ENCODE assay signal across 8 cellular contexts in genomic region chr20:22339091-22339881, GRCh38.
A peak's percentile ranks its signal among the peaks of the same experiment; 100 is the strongest.
DNase-seq lines count a peak whose midpoint lies in the region; ATAC-seq and TF ChIP-seq lines count a peak whose summit lies in the region.

No MANE protein-coding gene starts in this region.

- WGBS in right lobe of liver (ENCODE audit: insufficient coverage, low coverage, low lambda C conversion rate, missing lambda C conversion rate), result 25% methylated on average over 12 of the region's 12 CpGs

- H3K9me3 ChIP-seq in MG63 (no peaks in the 10 kb centered on the region), PC-9 (ENCODE audit: insufficient read depth, low read depth) (no peaks in the 10 kb centered on the region), right lobe of liver (no peaks in the 10 kb centered on the region)

- BruUV-seq in PC-9 (replicated peaks; lab: Mats Ljungman, UMichigan), result no TSS peak

- H3K36me3 Mint-ChIP-seq in chondrocyte (ENCODE audit: low read depth) (no peaks in the 10 kb centered on the region), type B pancreatic cell (no peaks in the 10 kb centered on the region)
- H3K36me3 Mint-ChIP-seq in activated T-helper 1 cell treated with anti-CD3 and anti-CD28 coated beads, Interleukin-12 subunit alpha, Interleukin-12 subunit beta, Interleukin-2, Interleukin-4 antibody, amounts not matched to agents 30 ng/mL and 10 ng/mL and 1 ng/mL, durations not matched to agents 14 hours and 24 hours and 36 hours (ENCODE audit: low read depth), result no peaks in the 10 kb centered on the region

- CTCF ChIA-PET in PC-9 (lab: Charles Lee), result interaction anchor here (0.6 to 1.5 kb wide), 4 partner anchors 40 to 346 kb away, joined by 4 to 5 read pairs (median 5); no protein-coding TSS in a partner anchor

- no peak overlapping the region for H3K27ac ChIP-seq in PC-9
- no peak overlapping the region for H3K27ac ChIP-seq in right lobe of liver

- TF ChIP-seq CTCF in GM10266 (IDR thresholded peaks at IDR 0.05; ENCODE audit: control insufficient read depth, insufficient read depth, low read depth, missing control alignments) (peak; percentile 75), PC-9 (conservative IDR thresholded peaks at IDR 0.05) (peak; percentile 94), chondrocyte (IDR thresholded peaks at IDR 0.05) (peak; percentile 93), right lobe of liver (IDR thresholded peaks at IDR 0.05) (peak; percentile 70 to 91 (median 73)), type B pancreatic cell (conservative IDR thresholded peaks at IDR 0.05) (peak; percentile 92)

- H3K36me3 ChIP-seq in MG63, result no peaks in the 10 kb centered on the region
- H3K36me3 ChIP-seq in PC-9 (ENCODE audit: low read depth), result no peaks in the 10 kb centered on the region
- H3K36me3 ChIP-seq in right lobe of liver, result no peaks in the 10 kb centered on the region

- no peak overlapping the region for H3K4me2 ChIP-seq in PC-9

- H3K9me2 ChIP-seq in PC-9 (ENCODE audit: insufficient read depth), result no peaks in the 10 kb centered on the region

- peaks cover 3% of the 10 kb centered on the region for H3K4me1 Mint-ChIP-seq in chondrocyte (ENCODE audit: low read depth)
- peaks cover 6% of the 10 kb centered on the region for H3K4me1 Mint-ChIP-seq in type B pancreatic cell (ENCODE audit: unreplicated experiment)
- H3K4me1 Mint-ChIP-seq in activated T-helper 1 cell treated with anti-CD3 and anti-CD28 coated beads, Interleukin-12 subunit alpha, Interleukin-12 subunit beta, Interleukin-2, Interleukin-4 antibody, amounts not matched to agents 30 ng/mL and 10 ng/mL and 1 ng/mL, durations not matched to agents 14 hours and 24 hours and 36 hours (ENCODE audit: low read depth), result no peaks in the 10 kb centered on the region

- no peaks in the 10 kb centered on the region for H3F3A ChIP-seq in PC-9 (ENCODE audit: insufficient read depth, low read depth)

- intact Hi-C loops in PC-9 (cut with micrococcal nuclease; ENCODE audit: unreplicated experiment), result loop anchor here (1.0 to 10.0 kb wide), 6 partner anchors 47 to 1001 kb away; partner anchors contain the start of gene THBD
- intact Hi-C loops in right lobe of liver (cut with DNase I), result loop anchor here in 1 of 2 donors (5.0 kb wide), 1 partner anchor 343 kb away; no protein-coding TSS in a partner anchor
- intact Hi-C loops in activated T-helper 1 cell treated with anti-CD3 and anti-CD28 coated beads, Interleukin-12 subunit alpha, Interleukin-12 subunit beta, Interleukin-2, Interleukin-4 antibody, amounts not matched to agents 30 ng/mL and 10 ng/mL and 1 ng/mL, durations not matched to agents 14 hours and 24 hours and 36 hours (cut with micrococcal nuclease), result loop anchor here (1.0 to 5.0 kb wide), 3 partner anchors 248 to 1003 kb away; no protein-coding TSS in a partner anchor

- ATAC-seq in right lobe of liver, result peak; percentile 63 to 83 (median 79)

- no peaks in the 10 kb centered on the region for H3K27me3 ChIP-seq in MG63
- no peaks in the 10 kb centered on the region for H3K27me3 ChIP-seq in PC-9 (ENCODE audit: insufficient read depth, low read depth)
- H3K27me3 ChIP-seq in right lobe of liver, result no peaks in the 10 kb centered on the region

- H3K4me3 ChIP-seq in MG63 (no peak overlapping the region), PC-9 (no peak overlapping the region), right lobe of liver (no peak overlapping the region)

- H2AFZ ChIP-seq in PC-9, result no peak overlapping the region

- peaks cover 21% of the 10 kb centered on the region for H3K4me1 ChIP-seq in PC-9 (replicated peaks; ENCODE audit: insufficient read depth)
- H3K4me1 ChIP-seq in right lobe of liver, result no peaks in the 10 kb centered on the region

- no peaks in the 10 kb centered on the region for H3K79me2 ChIP-seq in PC-9 (ENCODE audit: low read depth)

- H3K9me3 Mint-ChIP-seq in chondrocyte (ENCODE audit: low read depth), result no peaks in the 10 kb centered on the region
- no peaks in the 10 kb centered on the region for H3K9me3 Mint-ChIP-seq in type B pancreatic cell
- no peaks in the 10 kb centered on the region for H3K9me3 Mint-ChIP-seq in activated T-helper 1 cell treated with anti-CD3 and anti-CD28 coated beads, Interleukin-12 subunit alpha, Interleukin-12 subunit beta, Interleukin-2, Interleukin-4 antibody, amounts not matched to agents 30 ng/mL and 10 ng/mL and 1 ng/mL, durations not matched to agents 14 hours and 24 hours and 36 hours

- H3K27me3 Mint-ChIP-seq in chondrocyte (ENCODE audit: low read depth) (peaks cover 42% of the 10 kb centered on the region), type B pancreatic cell (peaks cover 44% of the 10 kb centered on the region)
- peaks cover 3% of the 10 kb centered on the region for H3K27me3 Mint-ChIP-seq in activated T-helper 1 cell treated with anti-CD3 and anti-CD28 coated beads, Interleukin-12 subunit alpha, Interleukin-12 subunit beta, Interleukin-2, Interleukin-4 antibody, amounts not matched to agents 30 ng/mL and 10 ng/mL and 1 ng/mL, durations not matched to agents 14 hours and 24 hours and 36 hours (ENCODE audit: insufficient read depth)

- DNase-seq in AG08396 (ENCODE audit: low spot score) (peak; percentile 46), GM10266 (ENCODE audit: extremely low spot score) (peak; percentile 58), MG63 (peak; percentile 14), PC-9 (peak in 1 of 2 experiments; percentile 43), chondrocyte (ENCODE audit: low spot score) (no peak), right lobe of liver (peak in 1 of 3 donors; percentile 51), type B pancreatic cell (ENCODE audit: extremely low spot score, unreplicated experiment) (no peak)
- no peak for DNase-seq in activated T-helper 1 cell treated with anti-CD3 and anti-CD28 coated beads, Interleukin-12 subunit alpha, Interleukin-12 subunit beta, Interleukin-2, Interleukin-4 antibody, amounts not matched to agents 30 ng/mL and 10 ng/mL and 1 ng/mL, durations not matched to agents 14 hours and 24 hours and 36 hours (ENCODE audit: low spot score)

- no peak overlapping the region for H3K4me3 Mint-ChIP-seq in chondrocyte (ENCODE audit: unreplicated experiment)
- no peak overlapping the region for H3K4me3 Mint-ChIP-seq in type B pancreatic cell
- no peak overlapping the region for H3K4me3 Mint-ChIP-seq in activated T-helper 1 cell treated with anti-CD3 and anti-CD28 coated beads, Interleukin-12 subunit alpha, Interleukin-12 subunit beta, Interleukin-2, Interleukin-4 antibody, amounts not matched to agents 30 ng/mL and 10 ng/mL and 1 ng/mL, durations not matched to agents 14 hours and 24 hours and 36 hours

- POLR2A ChIA-PET in PC-9 (lab: Charles Lee; ENCODE audit: unreplicated experiment), result no interaction called here

- TF ChIP-seq POLR2A in right lobe of liver (IDR thresholded peaks at IDR 0.05), result no peak

- H3K27ac Mint-ChIP-seq in chondrocyte (ENCODE audit: unreplicated experiment), result no peak overlapping the region
- H3K27ac Mint-ChIP-seq in type B pancreatic cell, result no peak overlapping the region
- no peak overlapping the region for H3K27ac Mint-ChIP-seq in activated T-helper 1 cell treated with anti-CD3 and anti-CD28 coated beads, Interleukin-12 subunit alpha, Interleukin-12 subunit beta, Interleukin-2, Interleukin-4 antibody, amounts not matched to agents 30 ng/mL and 10 ng/mL and 1 ng/mL, durations not matched to agents 14 hours and 24 hours and 36 hours

- no peaks in the 10 kb centered on the region for H4K20me1 ChIP-seq in PC-9 (ENCODE audit: insufficient read depth)

Comparison
In these comparisons a context has a peak if more than half of its experiments do, and no peak if none do; other contexts are left out.
1. DNase-seq: peak in AG08396 (single experiment), GM10266 (single experiment) and MG63 (single experiment); none in chondrocyte (single experiment), type B pancreatic cell (single experiment) and activated T-helper 1 cell treated with anti-CD3 and anti-CD28 coated beads, Interleukin-12 subunit alpha, Interleukin-12 subunit beta, Interleukin-2, Interleukin-4 antibody, amounts not matched to agents 30 ng/mL and 10 ng/mL and 1 ng/mL, durations not matched to agents 14 hours and 24 hours and 36 hours (single experiment).
2. Peak in every context shown above with its lines, with median percentiles within 50 percentile points of each other: CTCF ChIP-seq.